Comparison of ENCODE assay signal across 8 cellular contexts in genomic region chr20:25309395-25310267, GRCh38.
DNase-seq lines count a peak whose midpoint lies in the region; ATAC-seq, FAIRE-seq and TF ChIP-seq lines count a peak whose summit lies in the region.

No MANE protein-coding gene starts in this region.

- no peaks in the 10 kb centered on the region for H3K27me3 ChIP-seq in HepG2 (ENCODE audit: control insufficient read depth in 1 of 2, insufficient read depth in 2 of 2, low read length in 2 of 2)
- H3K27me3 ChIP-seq in transverse colon, result no peaks in the 10 kb centered on the region
- H3K27me3 ChIP-seq in GM23338 (ENCODE audit: insufficient read depth), result no peaks in the 10 kb centered on the region

- no peaks in the 10 kb centered on the region for H3F3A ChIP-seq in GM23338 (replicated peaks; ENCODE audit: low read depth)

- H3K4me2 ChIP-seq in HepG2 (ENCODE audit: low read depth, low read length) (peak overlapping the region; percentile 82), GM23338 (no peak overlapping the region)

- H3K4me1 ChIP-seq in HepG2 (ENCODE audit: insufficient read depth, low read length), result peaks cover 51% of the 10 kb centered on the region
- peaks cover 22 to 43% (median 29%) of the 10 kb centered on the region in 4 donors for H3K4me1 ChIP-seq in transverse colon
- H3K4me1 ChIP-seq in GM23338 (ENCODE audit: insufficient read depth), result no peaks in the 10 kb centered on the region

- H3K27ac ChIP-seq in HepG2 (ENCODE audit: extremely low read length, insufficient read depth, low read length) (peak overlapping the region; percentile 76), transverse colon (peak overlapping the region; percentile 86 to 87 (median 87)), GM23338 (ENCODE audit: low read depth) (no peak overlapping the region)

- peak; percentile 39 for FAIRE-seq in HepG2 (lab: Jason Lieb, UNC)

- TF ChIP-seq CTCF in MCF 10A (IDR thresholded peaks at IDR 0.05; ENCODE audit: unreplicated experiment) (no peak), HepG2 (CRISPR knock-in tag; IDR thresholded peaks at IDR 0.05) (peak; percentile 31; the same call in 1 of the 2 replicates), transverse colon (IDR thresholded peaks at IDR 0.05) (no peak), GM23338 (conservative IDR thresholded peaks at IDR 0.05; ENCODE audit: low read depth in 2 of 2) (no peak)

- WGBS in HepG2 (ENCODE audit: low lambda C conversion rate), result 21% methylated on average over 17 of the region's 18 CpGs
- WGBS in transverse colon (ENCODE audit: low coverage in 1 of 2), 2 donors, result 43% methylated on average over 16 of the region's 18 CpGs; no CpG with 5 or more reads in 1 of the 2 donors

- TF ChIP-seq POLR2A in HepG2 (IDR thresholded peaks at IDR 0.05; ENCODE audit: insufficient read depth in 1 of 2, low read depth in 2 of 2, low read length in 2 of 2), result peak; percentile 21 to 39; a peak in 1 of 4 replicates
- peak; percentile 35 for TF ChIP-seq POLR2A in transverse colon (IDR thresholded peaks at IDR 0.05)

- no peaks in the 10 kb centered on the region for H3K9me3 ChIP-seq in HepG2 (ENCODE audit: low read length)
- H3K9me3 ChIP-seq in transverse colon, result no peaks in the 10 kb centered on the region

- in situ Hi-C loops in HepG2 (cut with HindIII; ENCODE audit: extremely low pct_ligation_motif_present, low pct_unique_long_range_greater_than_20kb), result loop anchor here (25.0 kb wide), 1 partner anchor 353 kb away; no protein-coding TSS in a partner anchor
- in situ Hi-C loops in transverse colon (cut with MboI; ENCODE audit: low pct_ligation_motif_present in 1 of 4, low pct_unique_long_range_greater_than_20kb in 1 of 4, low sequenced_read_pairs in 3 of 4), result loop anchor here in 3 of 4 donors (10.0 kb wide), 2 partner anchors 85 to 95 kb away; partner anchors contain the start of genes GINS1 (in 2 of the 3) and ABHD12 (in 1 of the 3)

- H3K9ac ChIP-seq in HepG2 (ENCODE audit: insufficient read depth, low read depth, low read length), result peak overlapping the region; percentile 70

- H3K27me3 Mint-ChIP-seq in MCF 10A (ENCODE audit: insufficient read depth, unreplicated experiment) (no peaks in the 10 kb centered on the region), GM23338 (ENCODE audit: insufficient read depth, low read depth, poor library complexity) (peaks cover 12% of the 10 kb centered on the region)

- TF ChIP-seq EP300 in HepG2 (IDR thresholded peaks at IDR 0.05; ENCODE audit: low read depth in 2 of 2, low read length in 2 of 2) (peak; percentile 20 to 45; a peak in 2 of 4 replicates), HepG2 (CRISPR knock-in tag; IDR thresholded peaks at IDR 0.05; ENCODE audit: borderline replicate concordance) (peak; percentile 13; the same call in 1 of the 2 replicates), transverse colon (IDR thresholded peaks at IDR 0.05; ENCODE audit: low read depth) (no peak)

- peaks cover 13 to 14% of the 10 kb centered on the region in 2 experiments; a peak in 4 of 5 replicates for H3K36me3 ChIP-seq in HepG2 (replicated peaks in 1 of 2; ENCODE audit: control insufficient read depth in 1 of 2, insufficient read depth in 2 of 2, low read length in 2 of 2)
- peaks cover 0 to 7% (median 0%) of the 10 kb centered on the region in 4 donors for H3K36me3 ChIP-seq in transverse colon
- H3K36me3 ChIP-seq in GM23338 (ENCODE audit: insufficient read depth), result 0 out of 2 replicates have a peak, but pooled peaks cover 4% of the 10 kb centered on the region

- BruUV-seq in MCF 10A (replicated peaks; lab: Mats Ljungman, UMichigan), result no TSS peak
- TSS peak; percentile 41 for BruUV-seq in HepG2 (replicated peaks; lab: Mats Ljungman, UMichigan)

- H3K9me2 ChIP-seq in GM23338 (ENCODE audit: insufficient read depth), result no peaks in the 10 kb centered on the region

- peaks cover 10% of the 10 kb centered on the region for H3K36me3 Mint-ChIP-seq in MCF 10A (ENCODE audit: insufficient read depth, unreplicated experiment)
- H3K36me3 Mint-ChIP-seq in GM23338 (ENCODE audit: low read depth), result peaks cover 52% of the 10 kb centered on the region

- H3K4me3 ChIP-seq in HepG2 (replicated peaks in 1 of 3; ENCODE audit: insufficient read depth in 1 of 3, low read depth in 2 of 3, low read length in 3 of 3) (peak overlapping the region; percentile 24 to 69 (median 33); a peak in 5 of 6 replicates), transverse colon (no peak overlapping the region), GM23338 (no peak overlapping the region)

- H3K4me1 Mint-ChIP-seq in MCF 10A (ENCODE audit: insufficient read depth, unreplicated experiment), result peaks cover 29% of the 10 kb centered on the region
- H3K4me1 Mint-ChIP-seq in GM23338, result peaks cover 12% of the 10 kb centered on the region

- ATAC-seq in HepG2 (peak; percentile 64), GM23338 (no peak)

- H3K79me2 ChIP-seq in HepG2 (ENCODE audit: insufficient read depth, low read length) (no peaks in the 10 kb centered on the region), GM23338 (replicated peaks; ENCODE audit: insufficient read depth) (no peaks in the 10 kb centered on the region)

- intact Hi-C loops in MCF 10A (cut with micrococcal nuclease), result loop anchor here (1.0 kb wide), 1 partner anchor 90 kb away; no protein-coding TSS in a partner anchor
- intact Hi-C loops in HepG2 (cut with micrococcal nuclease; ENCODE audit: unreplicated experiment), result loop anchor here (1.0 to 2.0 kb wide), 4 partner anchors 69 to 97 kb away; partner anchors contain the start of gene GINS1
- intact Hi-C loops in transverse colon (cut with DNase I; ENCODE audit: low total_unique reads), result loop anchor here (5.0 kb wide), 1 partner anchor 88 kb away; no protein-coding TSS in a partner anchor

- H3K9me3 Mint-ChIP-seq in MCF 10A (ENCODE audit: unreplicated experiment) (no peaks in the 10 kb centered on the region), GM23338 (peaks cover 5% of the 10 kb centered on the region; the same call in 2 of the 3 replicates)

- TF ChIP-seq RAD21 in HepG2 (CRISPR knock-in tag; IDR thresholded peaks at IDR 0.05), result no peak

- H2AFZ ChIP-seq in HepG2 (ENCODE audit: low read length) (no peak overlapping the region), GM23338 (no peak overlapping the region)

- peak overlapping the region; percentile 88 for H3K27ac Mint-ChIP-seq in MCF 10A (ENCODE audit: low read depth, unreplicated experiment)
- H3K27ac Mint-ChIP-seq in GM23338, result no peak overlapping the region; the same call in 1 of the 2 replicates

- H3K4me3 Mint-ChIP-seq in MCF 10A (ENCODE audit: unreplicated experiment) (peak overlapping the region; percentile 56), GM23338 (no peak overlapping the region)

- DNase-seq in GM04503 (ENCODE audit: low read depth), result peak; percentile 66
- DNase-seq in NCI-H2227 (lab: John Stamatoyannopoulos, UW; ENCODE audit: unreplicated experiment), result peak; percentile 51
- DNase-seq in MCF 10A (ENCODE audit: unreplicated experiment), result peak; percentile 85
- DNase-seq in HepG2 (ENCODE audit: low spot score), result peak; percentile 82
- DNase-seq in transverse colon, result peak; percentile 77
- no peak for DNase-seq in GM23338 (ENCODE audit: low spot score)
- DNase-seq in SKM-1 treated with dmso at 0.1 percent for 144 hours (lab: John Stamatoyannopoulos, UW; ENCODE audit: unreplicated experiment), result no peak
- DNase-seq in NCI-H82 treated with DMSO at 0.1 percent for 48 hours (lab: John Stamatoyannopoulos, UW; ENCODE audit: unreplicated experiment), result no peak

- POLR2A ChIA-PET in MCF 10A (lab: Yijun Ruan, JAX) (interaction anchor here (0.7 to 4.7 kb wide), 14 partner anchors 8 to 379 kb away, joined by 3 to 32 read pairs (median 8); partner anchors contain the start of genes ABHD12, APMAP, GINS1 and PYGB), HepG2 (lab: Yijun Ruan, JAX) (interaction anchor here (0.9 to 2.7 kb wide), 14 partner anchors 10 to 700 kb away, joined by 3 to 21 read pairs (median 6); partner anchors contain the start of genes ABHD12, GINS1 and PYGB)

- H4K20me1 ChIP-seq in HepG2 (ENCODE audit: insufficient read depth, low read length) (no peaks in the 10 kb centered on the region), GM23338 (replicated peaks; ENCODE audit: insufficient read depth) (0 out of 2 replicates have a peak, but pooled peaks cover 3% of the 10 kb centered on the region)

- CTCF ChIA-PET in MCF 10A (lab: Yijun Ruan, JAX), result interaction anchor here (0.6 to 5.6 kb wide), 19 partner anchors 9 to 247 kb away, joined by 3 to 68 read pairs (median 4); partner anchors contain the start of gene GINS1
- CTCF ChIA-PET in HepG2 (lab: Yijun Ruan, JAX; ENCODE audit: low intra/inter-chr PET ratio, low total read pairs), result interaction anchor here (0.7 to 2.9 kb wide), 4 partner anchors 15 to 98 kb away, joined by 3 to 13 read pairs (median 8); partner anchors contain the start of gene GINS1

TF ChIP-seq in GM23338, 12 proteins besides CTCF, POLR2A, EP300 and RAD21 (continues in another document):
- no peak for TF ChIP-seq ZNF331 (CRISPR knock-in tag; IDR thresholded peaks at IDR 0.05; ENCODE audit: low read depth)
- TF ChIP-seq, protein P1, sequence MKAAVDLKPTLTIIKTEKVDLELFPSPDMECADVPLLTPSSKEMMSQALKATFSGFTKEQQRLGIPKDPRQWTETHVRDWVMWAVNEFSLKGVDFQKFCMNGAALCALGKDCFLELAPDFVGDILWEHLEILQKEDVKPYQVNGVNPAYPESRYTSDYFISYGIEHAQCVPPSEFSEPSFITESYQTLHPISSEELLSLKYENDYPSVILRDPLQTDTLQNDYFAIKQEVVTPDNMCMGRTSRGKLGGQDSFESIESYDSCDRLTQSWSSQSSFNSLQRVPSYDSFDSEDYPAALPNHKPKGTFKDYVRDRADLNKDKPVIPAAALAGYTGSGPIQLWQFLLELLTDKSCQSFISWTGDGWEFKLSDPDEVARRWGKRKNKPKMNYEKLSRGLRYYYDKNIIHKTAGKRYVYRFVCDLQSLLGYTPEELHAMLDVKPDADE (IDR thresholded peaks at IDR 0.05), result no peak

Comparison
In these comparisons a context has a peak if more than half of its experiments do, and no peak if none do; other contexts are left out.
1. DNase-seq: peak in GM04503 (single experiment), NCI-H2227 (single experiment), MCF 10A (single experiment), HepG2 (single experiment) and transverse colon (single experiment); none in GM23338 (single experiment), SKM-1 treated with dmso at 0.1 percent for 144 hours (single experiment) and NCI-H82 treated with DMSO at 0.1 percent for 48 hours (single experiment).
2. H3K4me3 ChIP-seq: peak in HepG2 (3 of 3); none in transverse colon (0 of 4) and GM23338 (single experiment).